In the genomic region with DNA sequence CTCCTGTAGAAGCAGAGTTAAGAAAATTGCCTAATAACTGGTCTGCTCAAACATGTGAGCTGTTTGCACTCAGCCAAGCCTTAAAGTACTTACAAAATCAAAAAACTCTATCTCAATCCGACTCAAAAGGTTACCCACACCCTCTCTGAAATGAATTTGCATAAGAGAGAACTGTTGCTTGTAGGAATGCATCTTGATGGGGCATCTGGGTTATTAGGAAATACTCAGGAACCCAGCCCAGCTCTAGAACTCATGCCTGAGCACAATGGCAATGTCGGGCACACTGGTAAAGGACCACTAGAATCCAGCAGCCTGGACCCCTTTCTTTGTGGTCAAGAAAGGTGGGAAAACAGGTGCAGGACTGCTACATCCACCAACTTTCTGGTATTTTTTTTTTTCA, we compare ENCODE assay signal across 13 cellular contexts. TPM values are rescaled to one million over a fixed set of nuclear protein-coding genes. Genes with fewer than 3 reads are reported as not detected.
"Had no signal": no experiment of that assay in that cellular context is flagged by ENCODE, and none has a peak within 500 bp of the region (broad histone marks: within the 10 kb centered on the region; RNA-seq: fewer than 3 reads in every experiment).

No MANE protein-coding gene starts in this region.

RNA-seq across cellular contexts. Expression of a gene that starts 6.4 kb away (rescaled TPM):
- total RNA-seq: naive thymus-derived CD8-positive, alpha-beta T cell; natural killer cell treated with Interleukin-12 subunit alpha and Interleukin-12 subunit beta and Interleukin-15 and Interleukin-18, amount 100 ng/mL, for 72 hours; neural crest cell; osteocyte; posterior vena cava; prostate gland; pulmonary artery endothelial cell; smooth muscle cell; spleen; thoracic aorta; thyroid gland; ureter; vagina had no signal
